ENCODE assay signal across 8 cellular contexts in the genomic region with DNA sequence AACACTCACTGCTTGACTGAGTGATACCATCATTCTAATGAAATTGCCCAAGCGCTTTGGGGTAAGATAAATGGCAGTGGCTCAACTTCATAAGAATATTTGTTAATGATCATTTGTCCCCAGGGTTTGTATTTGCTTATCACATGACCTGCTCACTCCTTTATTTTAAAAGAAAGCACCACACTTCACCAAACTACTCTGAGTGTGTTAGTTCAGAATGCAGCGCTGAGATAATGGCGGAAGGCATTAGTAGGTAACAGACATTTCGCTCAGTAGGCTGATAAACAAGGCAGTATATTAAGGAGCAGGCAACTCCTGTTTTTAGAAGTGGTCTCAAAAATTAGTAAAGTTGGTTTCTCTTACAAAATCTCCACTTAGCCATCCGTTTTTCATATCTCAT. TPM values are rescaled to one million over a fixed set of nuclear protein-coding genes. Genes with fewer than 3 reads are reported as not detected.
DNase-seq lines count a peak whose midpoint lies in the region; ATAC-seq lines count a peak whose summit lies in the region.

No MANE protein-coding gene starts in this region.

- DNase-seq in NCI-H748 (lab: John Stamatoyannopoulos, UW; ENCODE audit: unreplicated experiment): peak; percentile 18
- no peak for DNase-seq in NCI-H748 treated with DMSO at 0.1 percent for 48 hours (lab: John Stamatoyannopoulos, UW)
- DNase-seq in activated CD4-positive, alpha-beta memory T cell treated with anti-CD3 and anti-CD28 coated beads for 36 hours: no peak
- no peak for DNase-seq in stimulated activated naive CD8-positive, alpha-beta T cell treated with anti-CD3 and anti-CD28 coated beads, Interleukin-15, amount 100 ng/mL, for 72 hours
- no peak for DNase-seq in kidney glomerular epithelial cell (lab: John Stamatoyannopoulos, UW)
- DNase-seq in ecto neural progenitor cell (ENCODE audit: low spot score): no peak
- DNase-seq in NCI-H1436 (lab: John Stamatoyannopoulos, UW): no peak

- no peaks in the 10 kb centered on the region for H3K36me3 Mint-ChIP-seq in activated CD4-positive, alpha-beta memory T cell treated with anti-CD3 and anti-CD28 coated beads for 36 hours

- CTCF ChIA-PET in activated CD4-positive, alpha-beta memory T cell treated with anti-CD3 and anti-CD28 coated beads for 36 hours (lab: Charles Lee): interaction anchor here (0.6 kb wide), 1 partner anchor 261 kb away, joined by 3 read pairs; the partner anchor contains the start of gene CCDC110

- no peaks in the 10 kb centered on the region for H3K27me3 Mint-ChIP-seq in activated CD4-positive, alpha-beta memory T cell treated with anti-CD3 and anti-CD28 coated beads for 36 hours
- H3K27me3 Mint-ChIP-seq in stimulated activated naive CD8-positive, alpha-beta T cell treated with anti-CD3 and anti-CD28 coated beads, Interleukin-15, amount 100 ng/mL, for 72 hours: no peaks in the 10 kb centered on the region

- no peaks in the 10 kb centered on the region for H3K36me3 ChIP-seq in iPS-18a (ENCODE audit: control insufficient read depth, low read depth, low read length)

- H3K4me1 Mint-ChIP-seq in activated CD4-positive, alpha-beta memory T cell treated with anti-CD3 and anti-CD28 coated beads for 36 hours (ENCODE audit: low read depth): peaks cover 35% of the 10 kb centered on the region
- H3K4me1 Mint-ChIP-seq in stimulated activated naive CD8-positive, alpha-beta T cell treated with anti-CD3 and anti-CD28 coated beads, Interleukin-15, amount 100 ng/mL, for 72 hours: peaks cover 37% of the 10 kb centered on the region

- ATAC-seq in stimulated activated naive CD8-positive, alpha-beta T cell treated with anti-CD3 and anti-CD28 coated beads, Interleukin-15, amount 100 ng/mL, for 72 hours: no peak

- H3K9me3 Mint-ChIP-seq in activated CD4-positive, alpha-beta memory T cell treated with anti-CD3 and anti-CD28 coated beads for 36 hours: no peaks in the 10 kb centered on the region
- H3K9me3 Mint-ChIP-seq in stimulated activated naive CD8-positive, alpha-beta T cell treated with anti-CD3 and anti-CD28 coated beads, Interleukin-15, amount 100 ng/mL, for 72 hours: no peaks in the 10 kb centered on the region

- no peak overlapping the region for H3K27ac Mint-ChIP-seq in activated CD4-positive, alpha-beta memory T cell treated with anti-CD3 and anti-CD28 coated beads for 36 hours
- no peak overlapping the region for H3K27ac Mint-ChIP-seq in stimulated activated naive CD8-positive, alpha-beta T cell treated with anti-CD3 and anti-CD28 coated beads, Interleukin-15, amount 100 ng/mL, for 72 hours

- H3K27me3 ChIP-seq in iPS-18a (ENCODE audit: control insufficient read depth, insufficient read depth, low read length): peaks cover 50% of the 10 kb centered on the region

- H3K27ac ChIP-seq in iPS-18a (ENCODE audit: low read length): no peak overlapping the region

- H3K4me3 ChIP-seq in iPS-18a (ENCODE audit: low read length): peak overlapping the region; percentile 73

- intact Hi-C loops in activated CD4-positive, alpha-beta memory T cell treated with anti-CD3 and anti-CD28 coated beads for 36 hours (cut with micrococcal nuclease): loop anchor here (2.0 kb wide), 1 partner anchor 132 kb away; no protein-coding TSS in a partner anchor

- H3K9me3 ChIP-seq in iPS-18a (ENCODE audit: control insufficient read depth, low read depth, low read length): no peaks in the 10 kb centered on the region

- peak overlapping the region; percentile 88 for H3K4me3 Mint-ChIP-seq in activated CD4-positive, alpha-beta memory T cell treated with anti-CD3 and anti-CD28 coated beads for 36 hours
- peak overlapping the region; percentile 81 to 85 for H3K4me3 Mint-ChIP-seq in stimulated activated naive CD8-positive, alpha-beta T cell treated with anti-CD3 and anti-CD28 coated beads, Interleukin-15, amount 100 ng/mL, for 72 hours

- H3K9ac ChIP-seq in iPS-18a (ENCODE audit: low read length): no peak overlapping the region

- POLR2A ChIA-PET in activated CD4-positive, alpha-beta memory T cell treated with anti-CD3 and anti-CD28 coated beads for 36 hours (lab: Charles Lee): interaction anchor here (1.0 kb wide), 1 partner anchor 25 kb away, joined by 3 read pairs; no protein-coding TSS in a partner anchor

- H3K4me1 ChIP-seq in iPS-18a (ENCODE audit: control insufficient read depth, low read depth, low read length): peaks cover 23% of the 10 kb centered on the region

RNA-seq across cellular contexts. Expression of gene SNX25, which starts 1.6 kb away (rescaled TPM):
- total RNA-seq in activated CD4-positive, alpha-beta memory T cell treated with anti-CD3 and anti-CD28 coated beads for 36 hours: 10 to 100 TPM; 18.9 to 21.6 TPM

RNA-seq across cellular contexts. Expression of gene CFAP97, which starts 7.2 kb away (rescaled TPM):
- 10 to 100 TPM; 47.5 to 48.6 TPM for total RNA-seq in activated CD4-positive, alpha-beta memory T cell treated with anti-CD3 and anti-CD28 coated beads for 36 hours
